Comparison of ENCODE assay signal across 8 cellular contexts in genomic region chr5:10307206-10308148, GRCh38. TPM values are rescaled to one million over a fixed set of nuclear protein-coding genes. Genes with fewer than 3 reads are reported as not detected.
DNase-seq lines count a peak whose midpoint lies in the region; ATAC-seq and TF ChIP-seq lines count a peak whose summit lies in the region.

CMBL (minus strand) TSS chr5:10307902; CDS start chr5:10290762, 17,140 bp downstream.

- peak; percentile 35 to 55 for DNase-seq in SJSA1 (ENCODE audit: low read depth in 1 of 2, low spot score in 2 of 2)
- peak; percentile 76 for DNase-seq in mammary epithelial cell
- peak; percentile 72 for DNase-seq in iris pigment epithelial cell (ENCODE audit: low read depth)
- no peak for DNase-seq in SW 1271 (lab: John Stamatoyannopoulos, UW)

- no peak for TF ChIP-seq CTCF in mammary epithelial cell (conservative IDR thresholded peaks at IDR 0.05 in 1 of 2, IDR thresholded peaks at IDR 0.05 in 1 of 2; ENCODE audit: extremely low read depth in 1 of 2, insufficient read depth in 1 of 2, low read depth in 1 of 2, low read length in 2 of 2)

- peak within 1 kb of the TSS; percentile 93 for H3K4me2 ChIP-seq in mammary epithelial cell (ENCODE audit: insufficient read depth, low read depth, low read length)
- H3K4me2 ChIP-seq in skeletal muscle satellite cell (ENCODE audit: low read length) = peak within 1 kb of the TSS; percentile 83

- H3K27me3 ChIP-seq in HUES6 (ENCODE audit: control insufficient read depth, insufficient read depth, low read length) (peaks cover 5% of the 10 kb centered on the region; the same call in 1 of the 2 replicates), SJSA1 (replicated peaks) (no peaks in the 10 kb centered on the region), mammary epithelial cell (ENCODE audit: insufficient read depth, low read length) (no peaks in the 10 kb centered on the region), skeletal muscle satellite cell (ENCODE audit: control insufficient read depth, insufficient read depth, low read length) (no peaks in the 10 kb centered on the region)

- ATAC-seq in GM21528 (IDR thresholded peaks at IDR 0.05; ENCODE audit: low FRiP score, unreplicated experiment) = peak; percentile 86

- intact Hi-C loops in mammary epithelial cell (cut with micrococcal nuclease) = loop anchor here (1.0 kb wide), 1 partner anchor 48 kb away; no protein-coding TSS in a partner anchor

- H2AFZ ChIP-seq in mammary epithelial cell (ENCODE audit: low read depth, low read length) = peak within 1 kb of the TSS; percentile 99

- H3K36me3 ChIP-seq in ES-I3 (ENCODE audit: insufficient read depth, low read length) (no peaks in the 10 kb centered on the region), HUES6 (ENCODE audit: control insufficient read depth, insufficient read depth, low read length) (no peaks in the 10 kb centered on the region), SJSA1 (no peaks in the 10 kb centered on the region), mammary epithelial cell (ENCODE audit: insufficient read depth, low read length) (no peaks in the 10 kb centered on the region), skeletal muscle satellite cell (ENCODE audit: insufficient read depth, low read length) (no peaks in the 10 kb centered on the region)

- WGBS in mammary epithelial cell (ENCODE audit: low coverage, missing lambda C conversion rate) = 1% methylated on average over 27 of the region's 56 CpGs

- H3K9ac ChIP-seq in ES-I3 (ENCODE audit: low read depth, low read length) = peak within 1 kb of the TSS; percentile 68
- peak within 1 kb of the TSS; percentile 81 for H3K9ac ChIP-seq in HUES6 (ENCODE audit: low read length)
- H3K9ac ChIP-seq in mammary epithelial cell (ENCODE audit: insufficient read depth, low read length) = peak within 1 kb of the TSS; percentile 55
- H3K9ac ChIP-seq in skeletal muscle satellite cell (ENCODE audit: low read depth, low read length) = peak within 1 kb of the TSS; percentile 83

- no TSS peak for BruUV-seq in mammary epithelial cell (replicated peaks; lab: Mats Ljungman, UMichigan)

- in situ Hi-C loops in mammary epithelial cell (cut with MboI; ENCODE audit: low sequenced_read_pairs in 2 of 2) = no loop called here

- peaks cover 13% of the 10 kb centered on the region for H3K79me2 ChIP-seq in mammary epithelial cell (ENCODE audit: insufficient read depth, low read length)

- H3K27ac ChIP-seq in HUES6 (ENCODE audit: low read depth, low read length) (peak within 1 kb of the TSS; percentile 39; the same call in 1 of the 2 replicates), SJSA1 (no peak within 1 kb of the TSS), mammary epithelial cell (ENCODE audit: insufficient read depth, low read depth, low read length) (peak within 1 kb of the TSS; percentile 30)

- H3K4me1 ChIP-seq in ES-I3 (ENCODE audit: insufficient read depth, low read length) (peaks cover 14% of the 10 kb centered on the region), HUES6 (ENCODE audit: control insufficient read depth, insufficient read depth, low read length) (peaks cover 22% of the 10 kb centered on the region), SJSA1 (replicated peaks) (peaks cover 8% of the 10 kb centered on the region), mammary epithelial cell (ENCODE audit: insufficient read depth, low read length) (peaks cover 28% of the 10 kb centered on the region), skeletal muscle satellite cell (ENCODE audit: control insufficient read depth, insufficient read depth, low read length) (peaks cover 14% of the 10 kb centered on the region)

- no peaks in the 10 kb centered on the region for H4K20me1 ChIP-seq in mammary epithelial cell (ENCODE audit: insufficient read depth, low read length)

- H3K4me3 ChIP-seq in HUES6 (ENCODE audit: low read depth, low read length) = peak within 1 kb of the TSS; percentile 81
- H3K4me3 ChIP-seq in SJSA1 = peak within 1 kb of the TSS; percentile 44
- H3K4me3 ChIP-seq in mammary epithelial cell (replicated peaks in 1 of 3; ENCODE audit: insufficient read depth in 1 of 3, low read depth in 2 of 3, low read length in 3 of 3) = peak within 1 kb of the TSS; percentile 69 to 74 (median 70)
- H3K4me3 ChIP-seq in skeletal muscle satellite cell (ENCODE audit: low read length) = peak within 1 kb of the TSS; percentile 85

- CTCF ChIA-PET in mammary epithelial cell (lab: Charles Lee; ENCODE audit: low non-redundant PET) = no interaction called here

- H3K9me3 ChIP-seq in ES-I3 (ENCODE audit: control insufficient read depth, insufficient read depth, low read length) (no peaks in the 10 kb centered on the region), HUES6 (ENCODE audit: control insufficient read depth, insufficient read depth, low read depth, low read length) (no peaks in the 10 kb centered on the region), SJSA1 (replicated peaks) (no peaks in the 10 kb centered on the region), mammary epithelial cell (replicated peaks; ENCODE audit: insufficient read depth, low read length) (no peaks in the 10 kb centered on the region), skeletal muscle satellite cell (replicated peaks; ENCODE audit: low read length) (no peaks in the 10 kb centered on the region)

- dilution Hi-C loops in mammary epithelial cell (cut with HindIII; ENCODE audit: low sequenced_read_pairs) = no loop called here

RNA-seq across cellular contexts. Expression of gene CMBL, which starts in this region (rescaled TPM):
- 1.4 TPM in 1 of 2 replicates, not detected in the other for total RNA-seq in SJSA1 (2014; rRNA removed; shearing (Covaris generic))
- 10 to 100 TPM in 1 of 2 donors, 1 to 10 TPM in 1; 2.5 to 17.3 TPM for total RNA-seq in mammary epithelial cell
- 28.8 TPM for polyA plus RNA-seq in mammary epithelial cell
- 37.3 TPM for polyA minus RNA-seq in mammary epithelial cell
- 4.2 and 6.8 TPM in 2 replicates for total RNA-seq in skeletal muscle satellite cell (2012; rRNA removed)

Comparison
In these comparisons a context has a peak if more than half of its experiments do, and no peak if none do; other contexts are left out.
1. DNase-seq: peak in SJSA1 (2 of 2), mammary epithelial cell (single experiment) and iris pigment epithelial cell (single experiment); none in SW 1271 (0 of 2).
2. Peak in every context shown above with its lines, with median percentiles within 50 percentile points of each other: H3K9ac ChIP-seq and H3K4me3 ChIP-seq.